9 cellular contexts compared by ENCODE assay signal in genomic region chr2:98936917-98937351, GRCh38. TPM values are rescaled to one million over a fixed set of nuclear protein-coding genes. Genes with fewer than 3 reads are reported as not detected.
DNase-seq lines count a peak whose midpoint lies in the region; TF ChIP-seq lines count a peak whose summit lies in the region.
"Had no signal": no experiment of that assay in that cellular context is flagged by ENCODE, and none has a peak within 500 bp of the region (broad histone marks: within the 10 kb centered on the region; RNA-seq: fewer than 3 reads in every experiment).

No MANE protein-coding gene starts in this region.

- H3K4me3 Mint-ChIP-seq in endodermal cell = peak overlapping the region; percentile 52
- H3K4me3 Mint-ChIP-seq in osteocyte (ENCODE audit: unreplicated experiment) = peak overlapping the region; percentile 63

- H3K9me3 Mint-ChIP-seq in endodermal cell = no peaks in the 10 kb centered on the region
- H3K9me3 Mint-ChIP-seq in osteocyte (ENCODE audit: unreplicated experiment) = no peaks in the 10 kb centered on the region

- H3K9ac ChIP-seq in endodermal cell (ENCODE audit: extremely low read depth, low read length, poor library complexity, severe bottlenecking) = no peak overlapping the region

- no peaks in the 10 kb centered on the region for H3K9me3 ChIP-seq in endodermal cell (ENCODE audit: control insufficient read depth, low read length)

- TF ChIP-seq CTCF in endodermal cell (conservative IDR thresholded peaks at IDR 0.05) (no peak), osteocyte (IDR thresholded peaks at IDR 0.05) (no peak)

- H3K36me3 Mint-ChIP-seq in endodermal cell (ENCODE audit: low read depth) (no peaks in the 10 kb centered on the region), osteocyte (ENCODE audit: unreplicated experiment) (no peaks in the 10 kb centered on the region)

- peak; percentile 46 for DNase-seq in D341Med (ENCODE audit: low spot score)
- peak; percentile 42 for DNase-seq in NCI-H2107 (lab: John Stamatoyannopoulos, UW)
- peak; percentile 83 for DNase-seq in endodermal cell
- no peak for DNase-seq in osteocyte (ENCODE audit: extremely low spot score, unreplicated experiment)
- no peak for DNase-seq in nucleus accumbens (lab: John Stamatoyannopoulos, UW)
- DNase-seq in T1000 (lab: John Stamatoyannopoulos, UW) = no peak
- no peak for DNase-seq in OCI-M1 (lab: John Stamatoyannopoulos, UW)
- no peak for DNase-seq in NCI-H82 treated with DMSO at 0.1 percent for 48 hours (lab: John Stamatoyannopoulos, UW; ENCODE audit: unreplicated experiment)
- DNase-seq: NCI-H1417 treated with DMSO at 0.1 percent for 48 hours had no signal

- 6 to 9% methylated on average over 32 to 49 of the region's 49 CpGs for WGBS in endodermal cell (ENCODE audit: insufficient coverage in 1 of 2, insufficient read length in 1 of 2), 2 experiments

- H3K27me3 Mint-ChIP-seq in endodermal cell (ENCODE audit: insufficient read depth) (peaks cover 70% of the 10 kb centered on the region), osteocyte (ENCODE audit: unreplicated experiment) (peaks cover 61% of the 10 kb centered on the region)

- no peaks in the 10 kb centered on the region for H3K36me3 ChIP-seq in endodermal cell (ENCODE audit: control insufficient read depth, insufficient read depth, low read length)

- H3K27ac Mint-ChIP-seq in endodermal cell (no peak overlapping the region), osteocyte (ENCODE audit: unreplicated experiment) (no peak overlapping the region)

- peaks cover 67% of the 10 kb centered on the region for H3K27me3 ChIP-seq in endodermal cell (ENCODE audit: control insufficient read depth, insufficient read depth, low read length, poor library complexity, severe bottlenecking)

- peaks cover 3% of the 10 kb centered on the region for H3K4me1 Mint-ChIP-seq in endodermal cell
- H3K4me1 Mint-ChIP-seq in osteocyte (ENCODE audit: unreplicated experiment) = peaks cover 7% of the 10 kb centered on the region

- no peak overlapping the region for H3K27ac ChIP-seq in endodermal cell (ENCODE audit: low read depth, low read length)

- peak overlapping the region; percentile 76 for H3K4me3 ChIP-seq in endodermal cell (ENCODE audit: low read length)

- no peaks in the 10 kb centered on the region for H3K4me1 ChIP-seq in endodermal cell (ENCODE audit: control insufficient read depth, insufficient read depth, low read length)

RNA-seq across cellular contexts. Expression of gene CRACDL, which starts 0.9 kb away (rescaled TPM):
- under 1 TPM; 0.26 to 0.31 TPM for total RNA-seq in endodermal cell
- polyA plus RNA-seq in endodermal cell (2013, experiment 1 of 2) = 0.21 TPM
- polyA plus RNA-seq in endodermal cell (2013, experiment 2 of 2) = 0.25 TPM
- total RNA-seq in osteocyte = 0.57 and 1.3 TPM in 2 replicates

Comparison
In these comparisons a context has a peak if more than half of its experiments do, and no peak if none do; other contexts are left out.
1. DNase-seq: peak in D341Med (single experiment), NCI-H2107 (single experiment) and endodermal cell (single experiment); none in osteocyte (single experiment), nucleus accumbens (0 of 56), T1000 (single experiment), OCI-M1 (single experiment) and NCI-H82 treated with DMSO at 0.1 percent for 48 hours (single experiment).